Comparison of ENCODE assay signal across 12 cellular contexts in the genomic region with DNA sequence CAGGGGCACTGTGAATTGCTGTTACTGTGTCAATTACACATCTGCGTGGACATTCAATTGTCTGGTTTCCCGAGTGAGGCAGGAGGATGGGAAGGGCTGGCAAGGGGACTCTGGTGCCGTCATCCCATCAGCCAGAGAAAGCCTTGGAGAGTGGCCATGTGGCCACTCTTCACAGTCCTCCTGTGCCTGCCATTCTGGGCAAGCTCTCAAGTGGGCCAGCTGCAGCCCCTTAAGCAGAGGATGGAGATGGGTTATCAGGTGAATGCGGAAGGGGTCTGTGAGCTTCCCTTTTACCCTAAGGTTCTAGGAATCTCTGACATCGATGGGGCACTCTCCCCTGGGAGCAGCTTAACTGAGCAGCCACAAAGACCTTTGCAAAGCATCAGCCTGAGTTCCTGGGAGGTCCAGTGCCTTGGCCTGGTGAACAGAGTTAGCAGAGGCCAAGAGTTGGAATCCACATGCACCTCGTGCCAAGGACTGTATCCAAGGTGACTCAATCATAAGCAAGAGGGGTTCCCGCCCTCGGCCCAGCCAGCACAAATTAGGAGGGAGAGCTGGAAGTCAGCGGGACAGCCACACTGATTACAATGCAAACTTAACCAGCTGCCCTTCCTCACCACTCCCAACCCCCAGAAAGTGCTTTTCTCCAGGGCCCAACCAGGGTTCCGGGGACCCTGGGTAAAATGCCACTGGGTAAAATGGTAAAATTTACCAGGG.
DNase-seq lines count a peak whose midpoint lies in the region; ATAC-seq and TF ChIP-seq lines count a peak whose summit lies in the region.
"Had no signal": no experiment of that assay in that cellular context is flagged by ENCODE, and none has a peak within 500 bp of the region (broad histone marks: within the 10 kb centered on the region; RNA-seq: fewer than 3 reads in every experiment).

No MANE protein-coding gene starts in this region.

- no peak overlapping the region for H3K27ac ChIP-seq in esophagus squamous epithelium
- H3K27ac ChIP-seq: BLaER1 treated with 17β-estradiol and CSF1 and Interleukin-3, amounts not matched to agents 10 nM and 100 nM had no signal

- peak; percentile 38 for DNase-seq in Daoy (ENCODE audit: low read depth)
- peak; percentile 66 for DNase-seq in NCI-H2081 treated with DMSO at 0.1 percent for 48 hours (lab: John Stamatoyannopoulos, UW)
- DNase-seq in fibroblast of the aortic adventitia (ENCODE audit: low read depth) = peak; percentile 50
- DNase-seq in esophagus squamous epithelium (lab: John Stamatoyannopoulos, UW) = no peak
- no peak for DNase-seq in Calu3
- DNase-seq: activated CD8-positive, alpha-beta memory T cell treated with anti-CD3 and anti-CD28 coated beads for 24 hours; mucosa of descending colon; T1000 had no signal

- TF ChIP-seq CTCF in fibroblast of the aortic adventitia (IDR thresholded peaks at IDR 0.05; ENCODE audit: insufficient read depth, low read length) = no peak
- no peak for TF ChIP-seq CTCF in nephron (IDR thresholded peaks at IDR 0.05; ENCODE audit: unreplicated experiment in 3 of 3)
- no peak for TF ChIP-seq CTCF in esophagus squamous epithelium (IDR thresholded peaks at IDR 0.05)
- TF ChIP-seq CTCF in Calu3 (IDR thresholded peaks at IDR 0.05; ENCODE audit: unreplicated experiment) = no peak

- H3K9me3 Mint-ChIP-seq in nephron (no peaks in the 10 kb centered on the region), Calu3 (ENCODE audit: low read depth, unreplicated experiment) (no peaks in the 10 kb centered on the region)

- no peak for TF ChIP-seq POLR2A in esophagus squamous epithelium (IDR thresholded peaks at IDR 0.05)

- H3K9me3 ChIP-seq in esophagus squamous epithelium = no peaks in the 10 kb centered on the region
- H3K9me3 ChIP-seq: mucosa of descending colon had no signal

- H3K4me1 Mint-ChIP-seq in nephron = peaks cover 33% of the 10 kb centered on the region
- no peaks in the 10 kb centered on the region for H3K4me1 Mint-ChIP-seq in Calu3 (ENCODE audit: low read depth, unreplicated experiment)

- peaks cover 0 to 22% (median 0%) of the 10 kb centered on the region in 3 donors for H3K4me1 ChIP-seq in esophagus squamous epithelium

- H3K27me3 ChIP-seq in esophagus squamous epithelium = peaks cover 0 to 79% (median 11%) of the 10 kb centered on the region in 4 donors
- H3K27me3 ChIP-seq: BLaER1 treated with 17β-estradiol and CSF1 and Interleukin-3, amounts not matched to agents 10 nM and 100 nM had no signal

- H3K36me3 ChIP-seq in esophagus squamous epithelium = no peaks in the 10 kb centered on the region
- H3K36me3 ChIP-seq: BLaER1 treated with 17β-estradiol and CSF1 and Interleukin-3, amounts not matched to agents 10 nM and 100 nM had no signal

- no peak overlapping the region for H3K27ac Mint-ChIP-seq in nephron
- H3K27ac Mint-ChIP-seq in Calu3 (ENCODE audit: unreplicated experiment) = no peak overlapping the region

- ATAC-seq in HG03460 (IDR thresholded peaks at IDR 0.05; ENCODE audit: unreplicated experiment) (no peak), HG03520 (IDR thresholded peaks at IDR 0.05; ENCODE audit: unreplicated experiment) (no peak)
- ATAC-seq: mucosa of descending colon had no signal

- intact Hi-C loops in esophagus squamous epithelium (cut with DNase I) (no loop called here), Calu3 (cut with micrococcal nuclease; ENCODE audit: unreplicated experiment) (no loop called here)

- H3K4me3 ChIP-seq in fibroblast of the aortic adventitia (ENCODE audit: low read depth, low read length) (no peak overlapping the region), esophagus squamous epithelium (no peak overlapping the region)
- H3K4me3 ChIP-seq: BLaER1 treated with 17β-estradiol and CSF1 and Interleukin-3, amounts not matched to agents 10 nM and 100 nM; mucosa of descending colon had no signal

- peaks cover 74% of the 10 kb centered on the region for H3K27me3 Mint-ChIP-seq in nephron (ENCODE audit: low read depth)
- peaks cover 75% of the 10 kb centered on the region for H3K27me3 Mint-ChIP-seq in Calu3 (ENCODE audit: unreplicated experiment)

- CTCF ChIA-PET in Calu3 (lab: Charles Lee) = no interaction called here

- no TSS peak for BruUV-seq in Calu3 (replicated peaks; lab: Mats Ljungman, UMichigan)

- H3K4me3 Mint-ChIP-seq in nephron (peak overlapping the region; percentile 65 to 78 (median 70)), Calu3 (ENCODE audit: low read depth, unreplicated experiment) (no peak overlapping the region)

- WGBS in esophagus squamous epithelium, 2 donors = 7 to 19% methylated on average over 4 to 8 of the region's 10 CpGs

- no peaks in the 10 kb centered on the region for H3K36me3 Mint-ChIP-seq in nephron (ENCODE audit: low read depth)
- H3K36me3 Mint-ChIP-seq in Calu3 (ENCODE audit: insufficient read depth, unreplicated experiment) = no peaks in the 10 kb centered on the region

Comparison
In these comparisons a context has a peak if more than half of its experiments do, and no peak if none do; other contexts are left out.
1. DNase-seq: peak in Daoy (single experiment), NCI-H2081 treated with DMSO at 0.1 percent for 48 hours (single experiment) and fibroblast of the aortic adventitia (single experiment); none in esophagus squamous epithelium (single experiment) and Calu3 (single experiment).